Comparison of ENCODE assay signal across 8 cellular contexts in genomic region chr3:177435301-177435700, GRCh38.
"Had no signal": no experiment of that assay in that cellular context is flagged by ENCODE, and none has a peak within 500 bp of the region (broad histone marks: within the 10 kb centered on the region; RNA-seq: fewer than 3 reads in every experiment).

No MANE protein-coding gene starts in this region.

- DNase-seq: GM23248, GOT3, H7, H9, HCEC 1CT, HFFc6 had no signal

- ATAC-seq: GM23338, HCT116 had no signal
